In the genomic region with DNA sequence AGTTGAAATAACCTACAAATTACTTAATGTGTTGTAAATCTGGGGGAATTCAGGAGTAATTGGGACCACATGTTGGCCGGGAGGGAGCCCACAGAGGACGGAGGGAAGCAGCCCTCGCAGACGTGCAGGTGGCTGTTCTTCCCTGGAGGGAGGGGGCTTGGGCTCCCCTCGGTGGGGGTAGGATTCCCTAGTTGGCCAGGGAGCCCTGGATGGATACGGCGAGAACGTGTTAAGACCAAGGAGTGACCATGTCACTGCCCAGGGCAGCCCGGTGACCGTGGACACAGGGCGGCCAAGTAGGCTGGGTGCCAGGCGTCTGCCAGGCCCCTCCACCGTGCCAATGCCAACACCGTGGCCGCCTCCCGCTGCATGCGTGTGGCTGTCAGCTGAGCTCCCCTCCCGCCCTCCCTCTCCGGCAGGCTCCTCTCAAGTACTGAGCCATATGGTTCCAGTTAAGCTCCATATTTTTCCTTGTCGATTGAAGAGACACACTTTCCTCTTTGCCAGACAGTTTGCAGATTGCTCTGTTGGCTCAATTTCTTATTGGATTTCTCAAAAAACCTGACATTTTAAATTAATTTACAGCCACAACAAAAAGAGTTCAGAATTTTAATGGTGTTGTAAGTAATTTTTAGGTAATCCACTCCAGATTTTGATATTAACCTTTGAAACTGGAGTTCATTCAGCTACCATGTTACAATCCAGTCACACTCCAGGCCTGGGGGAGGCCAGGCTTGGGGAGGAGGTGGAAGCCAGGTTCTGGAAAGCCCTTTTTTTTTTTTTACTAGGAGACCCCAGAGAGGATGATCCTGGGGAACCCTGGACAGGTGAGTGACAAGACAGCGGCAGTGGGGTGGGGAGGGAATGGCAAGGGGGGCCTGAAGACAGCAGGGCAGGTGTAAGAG, we compare ENCODE assay signal across 11 cellular contexts.
DNase-seq lines count a peak whose midpoint lies in the region; ATAC-seq and TF ChIP-seq lines count a peak whose summit lies in the region.
"Had no signal": no experiment of that assay in that cellular context is flagged by ENCODE, and none has a peak within 500 bp of the region (broad histone marks: within the 10 kb centered on the region; RNA-seq: fewer than 3 reads in every experiment).

No MANE protein-coding gene starts in this region.

- H3K27me3 ChIP-seq in GM23248 (replicated peaks; ENCODE audit: insufficient read depth): 0 out of 2 replicates have a peak, but pooled peaks cover 7% of the 10 kb centered on the region
- no peaks in the 10 kb centered on the region for H3K27me3 ChIP-seq in PC-3 (ENCODE audit: low read length)
- H3K27me3 ChIP-seq in heart right ventricle: no peaks in the 10 kb centered on the region
- no peaks in the 10 kb centered on the region for H3K27me3 ChIP-seq in testis
- H3K27me3 ChIP-seq: neutrophil had no signal

- H3K36me3 ChIP-seq in GM23248 (ENCODE audit: low read depth) (no peaks in the 10 kb centered on the region), PC-3 (ENCODE audit: low read depth, low read length) (no peaks in the 10 kb centered on the region), heart right ventricle (no peaks in the 10 kb centered on the region), testis (ENCODE audit: low read depth, missing control alignments) (no peaks in the 10 kb centered on the region)
- H3K36me3 ChIP-seq: neutrophil had no signal

- no peaks in the 10 kb centered on the region for H3K79me2 ChIP-seq in GM23248 (ENCODE audit: insufficient read depth)
- no peaks in the 10 kb centered on the region for H3K79me2 ChIP-seq in PC-3 (ENCODE audit: low read length)

- H4K20me1 ChIP-seq in GM23248 (ENCODE audit: insufficient read depth): no peaks in the 10 kb centered on the region
- no peaks in the 10 kb centered on the region for H4K20me1 ChIP-seq in PC-3 (ENCODE audit: low read length)

- no peak for TF ChIP-seq POLR2A in testis (IDR thresholded peaks at IDR 0.05)

- no peak overlapping the region for H2AFZ ChIP-seq in GM23248
- no peak overlapping the region for H2AFZ ChIP-seq in PC-3 (ENCODE audit: low read length)

- H3K9me3 ChIP-seq in GM23248 (ENCODE audit: low read depth) (no peaks in the 10 kb centered on the region), PC-3 (ENCODE audit: low read length) (no peaks in the 10 kb centered on the region), heart right ventricle (no peaks in the 10 kb centered on the region), testis (no peaks in the 10 kb centered on the region)
- H3K9me3 ChIP-seq: neutrophil had no signal

- H3K4me1 ChIP-seq in GM23248 (ENCODE audit: insufficient read depth): peaks cover 4% of the 10 kb centered on the region
- peaks cover 43% of the 10 kb centered on the region for H3K4me1 ChIP-seq in PC-3 (ENCODE audit: insufficient read depth, low read length)
- peaks cover 10 to 83% (median 66%) of the 10 kb centered on the region in 9 donors for H3K4me1 ChIP-seq in heart right ventricle
- H3K4me1 ChIP-seq in testis: no peaks in the 10 kb centered on the region

- H3F3A ChIP-seq in GM23248 (ENCODE audit: insufficient read depth) (no peaks in the 10 kb centered on the region), PC-3 (ENCODE audit: low read length, unreplicated experiment) (no peaks in the 10 kb centered on the region)

- H3K27ac ChIP-seq in GM23248 (no peak overlapping the region), PC-3 (ENCODE audit: low read length) (no peak overlapping the region), heart right ventricle (peak overlapping the region; percentile 69 to 99 (median 94)), testis (no peak overlapping the region)
- H3K27ac ChIP-seq: neutrophil had no signal

- WGBS in GM23248 (ENCODE audit: low coverage in 1 of 2, low lambda C conversion rate in 2 of 2, missing lambda C conversion rate in 2 of 2), 2 experiments: 4% methylated on average over 17 to 21 of the region's 21 CpGs
- 30 to 48% methylated on average over 21 of the region's 21 CpGs for whole genome bisulfite sequencing in heart right ventricle, 2 donors
- WGBS in testis, 2 donors: 52 to 53% methylated on average over 16 to 21 of the region's 21 CpGs

- peak; percentile 79 for DNase-seq in GM23248
- DNase-seq in PC-3: peak; percentile 25
- DNase-seq in heart right ventricle: peak in 1 of 2 donors; percentile 72
- DNase-seq in testis: peak; percentile 24
- DNase-seq in GM10248 (ENCODE audit: extremely low spot score): no peak
- DNase-seq in SKM-1 (lab: John Stamatoyannopoulos, UW; ENCODE audit: unreplicated experiment): no peak
- DNase-seq: activated gamma-delta T cell treated with Interleukin-2 at 50 U/mL for 16 hours, T-helper 2 cell had no signal

- no TSS peak for BruUV-seq in PC-3 (replicated peaks; lab: Mats Ljungman, UMichigan)

- no peak for ATAC-seq in PC-3
- peak; percentile 28 to 64 (median 46) for ATAC-seq in heart right ventricle
- ATAC-seq in GM18868 (IDR thresholded peaks at IDR 0.05; ENCODE audit: unreplicated experiment): no peak
- no peak for ATAC-seq in GM21367 (IDR thresholded peaks at IDR 0.05; ENCODE audit: unreplicated experiment)

- intact Hi-C loops in PC-3 (cut with micrococcal nuclease) (loop anchor here (2.0 kb wide), 1 partner anchor 72 kb away; the partner anchor contains the start of gene CASZ1), heart right ventricle (cut with DNase I) (no loop called here), testis (cut with DNase I; ENCODE audit: low total_unique reads) (no loop called here)

- H3K9ac ChIP-seq in GM23248 (no peak overlapping the region), PC-3 (ENCODE audit: low read length) (no peak overlapping the region)

- in situ Hi-C loops in GM23248 (cut with MboI): no loop called here

- no peak overlapping the region for H3K4me3 ChIP-seq in GM23248
- H3K4me3 ChIP-seq in PC-3 (ENCODE audit: low read length): no peak overlapping the region
- H3K4me3 ChIP-seq in heart right ventricle: no peak overlapping the region
- no peak overlapping the region for H3K4me3 ChIP-seq in testis

- CTCF ChIA-PET in PC-3 (lab: Charles Lee) (no interaction called here), GM10248 (lab: Yijun Ruan, JAX) (interaction anchor here (1.8 kb wide), 1 partner anchor 8 kb away, joined by 5 read pairs; no protein-coding TSS in a partner anchor)

- H3K4me2 ChIP-seq in GM23248 (ENCODE audit: unreplicated experiment) (peak overlapping the region; percentile 25), PC-3 (ENCODE audit: low read length) (no peak overlapping the region)

- H3K9me2 ChIP-seq in GM23248 (ENCODE audit: insufficient read depth): no peaks in the 10 kb centered on the region
- H3K9me2 ChIP-seq in PC-3 (replicated peaks; ENCODE audit: low read length): no peaks in the 10 kb centered on the region

- POLR2A ChIA-PET in PC-3 (lab: Charles Lee; ENCODE audit: unreplicated experiment) (interaction anchor here (0.6 kb wide), 1 partner anchor 39 kb away, joined by 15 read pairs; no protein-coding TSS in a partner anchor), GM10248 (lab: Yijun Ruan, JAX) (no interaction called here)

- TF ChIP-seq CTCF in PC-3 (conservative IDR thresholded peaks at IDR 0.05; ENCODE audit: low read depth, low read length): no peak
- TF ChIP-seq CTCF in heart right ventricle (IDR thresholded peaks at IDR 0.05): no peak
- TF ChIP-seq CTCF in testis (IDR thresholded peaks at IDR 0.05): no peak
- TF ChIP-seq CTCF in GM10248 (IDR thresholded peaks at IDR 0.05; ENCODE audit: control extremely low read depth, extremely low read depth, low read depth, missing control alignments): no peak

Comparison
In these comparisons a context has a peak if more than half of its experiments do, and no peak if none do; other contexts are left out.
1. DNase-seq: peak in GM23248 (single experiment), PC-3 (single experiment) and testis (single experiment); none in GM10248 (single experiment) and SKM-1 (single experiment).
2. H3K27ac ChIP-seq: peak in heart right ventricle (10 of 10); none in GM23248 (single experiment), PC-3 (single experiment) and testis (0 of 2).
3. ATAC-seq: peak in heart right ventricle (8 of 8); none in PC-3 (single experiment), GM18868 (single experiment) and GM21367 (single experiment).